ENCODE assay signal across 30 cellular contexts in the genomic region with DNA sequence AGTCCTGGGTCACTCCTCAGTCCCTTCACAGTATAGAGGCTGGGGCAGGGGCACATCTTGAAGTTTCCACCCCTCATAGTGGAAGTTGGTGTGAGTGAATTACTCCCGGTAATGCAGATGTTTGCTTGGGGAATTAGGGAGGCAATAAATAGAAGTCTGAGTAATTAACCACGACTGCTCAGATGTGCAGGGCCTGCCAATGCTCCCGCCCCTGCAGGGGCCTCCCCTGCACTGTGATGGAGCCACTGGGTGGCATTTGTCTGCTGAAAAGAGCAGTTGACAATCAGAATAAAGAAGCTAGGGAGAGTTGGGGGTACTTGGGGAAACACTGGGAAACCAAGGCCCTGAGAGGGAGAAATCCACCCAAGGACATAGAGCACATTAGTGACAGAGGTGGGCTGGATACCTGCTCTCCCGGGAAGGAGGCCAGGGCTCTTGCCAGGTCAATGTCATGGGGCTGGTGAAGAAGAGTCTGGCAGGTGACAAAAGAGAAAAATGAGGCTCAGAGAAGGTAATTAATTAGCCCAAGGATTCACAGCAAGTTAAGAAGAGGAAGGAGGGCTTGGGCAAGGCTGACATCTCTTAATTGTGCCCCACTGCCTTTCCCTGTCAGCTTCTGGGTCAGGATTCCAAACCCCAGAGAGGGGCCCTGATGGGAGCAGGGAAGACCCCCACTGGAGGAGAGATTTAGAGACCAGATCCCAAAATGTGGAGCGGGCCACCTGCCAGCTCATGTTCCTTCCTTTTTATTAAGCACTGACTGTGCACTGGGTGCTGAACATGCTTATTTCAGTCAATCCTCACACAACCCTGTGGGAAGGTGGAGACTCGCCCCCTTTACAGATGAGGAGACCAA.
A peak's percentile ranks its signal among the peaks of the same experiment; 100 is the strongest.
DNase-seq lines count a peak whose midpoint lies in the region; ATAC-seq and TF ChIP-seq lines count a peak whose summit lies in the region.
"Had no signal": no experiment of that assay in that cellular context is flagged by ENCODE, and none has a peak within 500 bp of the region (broad histone marks: within the 10 kb centered on the region; RNA-seq: fewer than 3 reads in every experiment).

No MANE protein-coding gene starts in this region.

- TF ChIP-seq CTCF in GM23338 (conservative IDR thresholded peaks at IDR 0.05; ENCODE audit: low read depth in 2 of 2) = no peak
- TF ChIP-seq CTCF in WTC11 (IDR thresholded peaks at IDR 0.05) = no peak

- peak; percentile 10 for DNase-seq in activated CD4-positive, alpha-beta T cell treated with anti-CD3 and anti-CD28 coated beads for 36 hours
- no peak for DNase-seq in activated CD4-positive, alpha-beta T cell treated with anti-CD3 and anti-CD28 coated beads, Interleukin-2, amount 10 ng/mL, durations not matched to agents 24 days and 14 days
- DNase-seq in NCI-H69 (lab: John Stamatoyannopoulos, UW) (peak; percentile 45), left ventricle myocardium superior (no peak), GM23338 (ENCODE audit: low spot score) (no peak), WTC11 (ENCODE audit: low spot score) (no peak)
- peak; percentile 12 for DNase-seq in stimulated activated CD8-positive, alpha-beta memory T cell treated with anti-CD3 and anti-CD28 coated beads, Interleukin-4, amount 100 ng/mL, for 48 hours
- DNase-seq: activated CD4-positive, alpha-beta T cell treated with anti-CD3 and anti-CD28 coated beads for 4 hours; activated naive CD8-positive, alpha-beta T cell treated with anti-CD3 and anti-CD28 coated beads for 36 hours; central memory CD4-positive, alpha-beta T cell; foreskin fibroblast; GOT3; Karpas-422; natural killer cell; NCI-H187 treated with DMSO at 0.1 percent for 48 hours; NCI-H526; RPMI8226; T-helper 17 cell; transverse colon had no signal

- no peaks in the 10 kb centered on the region for H4K20me1 ChIP-seq in GM23338 (replicated peaks; ENCODE audit: insufficient read depth)

- POLR2A ChIA-PET in activated CD4-positive, alpha-beta T cell treated with anti-CD3 and anti-CD28 coated beads for 36 hours (lab: Charles Lee) = no interaction called here
- POLR2A ChIA-PET in WTC11 (lab: Charles Lee) = no interaction called here

- H3F3A ChIP-seq in GM23338 (replicated peaks; ENCODE audit: low read depth) = no peaks in the 10 kb centered on the region

- H3K4me3 ChIP-seq in GM23338 = no peak overlapping the region
- H3K4me3 ChIP-seq: A549, ascending aorta, hepatocyte, ovary, SK-N-MC, transverse colon had no signal

- H3K27ac ChIP-seq in GM23338 (ENCODE audit: low read depth) = no peak overlapping the region
- H3K27ac ChIP-seq: A549, ascending aorta, hepatocyte, HL-60, ovary, SK-N-MC, transverse colon had no signal

- intact Hi-C loops in activated CD4-positive, alpha-beta T cell treated with anti-CD3 and anti-CD28 coated beads for 36 hours (cut with DNase I, micrococcal nuclease) = no loop called here
- intact Hi-C loops in activated CD4-positive, alpha-beta T cell treated with anti-CD3 and anti-CD28 coated beads, Interleukin-2, amount 10 ng/mL, durations not matched to agents 24 days and 14 days (cut with micrococcal nuclease) = no loop called here
- intact Hi-C loops in left ventricle myocardium superior (cut with micrococcal nuclease) = no loop called here

- no peaks in the 10 kb centered on the region for H3K9me3 Mint-ChIP-seq in activated CD4-positive, alpha-beta T cell treated with anti-CD3 and anti-CD28 coated beads for 36 hours (ENCODE audit: low read depth)
- H3K9me3 Mint-ChIP-seq in activated CD4-positive, alpha-beta T cell treated with anti-CD3 and anti-CD28 coated beads, Interleukin-2, amount 10 ng/mL, durations not matched to agents 24 days and 14 days = no peaks in the 10 kb centered on the region
- H3K9me3 Mint-ChIP-seq in GM23338 (no peaks in the 10 kb centered on the region), WTC11 (no peaks in the 10 kb centered on the region)
- H3K9me3 Mint-ChIP-seq: activated naive CD8-positive, alpha-beta T cell treated with anti-CD3 and anti-CD28 coated beads for 36 hours; mesothelial cell of epicardium had no signal

- H2AFZ ChIP-seq in GM23338 = no peak overlapping the region
- H2AFZ ChIP-seq: hepatocyte had no signal

- CTCF ChIA-PET in activated CD4-positive, alpha-beta T cell treated with anti-CD3 and anti-CD28 coated beads for 36 hours (lab: Charles Lee) = no interaction called here
- CTCF ChIA-PET in WTC11 (lab: Charles Lee) = interaction anchor here (1.0 to 1.5 kb wide), 2 partner anchors 93 to 420 kb away, joined by 3 read pairs; no protein-coding TSS in a partner anchor

- H3K4me2 ChIP-seq in GM23338 = no peak overlapping the region
- H3K4me2 ChIP-seq: A549, hepatocyte had no signal

- no peaks in the 10 kb centered on the region for H3K27me3 ChIP-seq in GM23338 (ENCODE audit: insufficient read depth)
- H3K27me3 ChIP-seq: ascending aorta, ovary had no signal

- ATAC-seq in activated CD4-positive, alpha-beta T cell treated with anti-CD3 and anti-CD28 coated beads for 36 hours = no peak
- ATAC-seq in left ventricle myocardium superior (peak; percentile 65), SK-N-SH treated with all-trans-retinoic acid at 6 μM for 48 hours (no peak), GM23338 (no peak), WTC11 (no peak)
- ATAC-seq: A549, left lobe of liver, natural killer cell, T-helper 17 cell had no signal

- peaks cover 8% of the 10 kb centered on the region for H3K4me1 Mint-ChIP-seq in activated CD4-positive, alpha-beta T cell treated with anti-CD3 and anti-CD28 coated beads for 36 hours
- peaks cover 13% of the 10 kb centered on the region for H3K4me1 Mint-ChIP-seq in activated CD4-positive, alpha-beta T cell treated with anti-CD3 and anti-CD28 coated beads, Interleukin-2, amount 10 ng/mL, durations not matched to agents 24 days and 14 days
- H3K4me1 Mint-ChIP-seq in GM23338 (no peaks in the 10 kb centered on the region; the same call in 2 of the 3 replicates), WTC11 (no peaks in the 10 kb centered on the region)

- no peak overlapping the region for H3K4me3 Mint-ChIP-seq in activated CD4-positive, alpha-beta T cell treated with anti-CD3 and anti-CD28 coated beads for 36 hours
- H3K4me3 Mint-ChIP-seq in activated CD4-positive, alpha-beta T cell treated with anti-CD3 and anti-CD28 coated beads, Interleukin-2, amount 10 ng/mL, durations not matched to agents 24 days and 14 days = no peak overlapping the region
- no peak overlapping the region for H3K4me3 Mint-ChIP-seq in GM23338
- H3K4me3 Mint-ChIP-seq in WTC11 = no peak overlapping the region
- H3K4me3 Mint-ChIP-seq: activated naive CD8-positive, alpha-beta T cell treated with anti-CD3 and anti-CD28 coated beads for 36 hours; mesothelial cell of epicardium; natural killer cell; T-helper 17 cell had no signal

- H3K4me1 ChIP-seq in GM23338 (ENCODE audit: insufficient read depth) = no peaks in the 10 kb centered on the region
- H3K4me1 ChIP-seq: A549, ascending aorta, BE2C, transverse colon had no signal

- no peak overlapping the region for H3K27ac Mint-ChIP-seq in activated CD4-positive, alpha-beta T cell treated with anti-CD3 and anti-CD28 coated beads for 36 hours
- H3K27ac Mint-ChIP-seq in activated CD4-positive, alpha-beta T cell treated with anti-CD3 and anti-CD28 coated beads, Interleukin-2, amount 10 ng/mL, durations not matched to agents 24 days and 14 days = no peak overlapping the region
- H3K27ac Mint-ChIP-seq in GM23338 (no peak overlapping the region), WTC11 (no peak overlapping the region)
- H3K27ac Mint-ChIP-seq: activated naive CD8-positive, alpha-beta T cell treated with anti-CD3 and anti-CD28 coated beads for 36 hours; activated T-helper 2 cell treated with anti-CD3 and anti-CD28 coated beads, Interferon-gamma antibody, Interleukin-2, Interleukin-4, amounts not matched to agents 10 μg/mL and 5 μg/mL and 100 μg/mL, durations not matched to agents 14 hours and 24 hours and 36 hours; mesothelial cell of epicardium; natural killer cell; T-helper 17 cell had no signal

- H3K27me3 Mint-ChIP-seq in activated CD4-positive, alpha-beta T cell treated with anti-CD3 and anti-CD28 coated beads for 36 hours = peaks cover 12% of the 10 kb centered on the region
- peaks cover 23% of the 10 kb centered on the region for H3K27me3 Mint-ChIP-seq in activated CD4-positive, alpha-beta T cell treated with anti-CD3 and anti-CD28 coated beads, Interleukin-2, amount 10 ng/mL, durations not matched to agents 24 days and 14 days
- no peaks in the 10 kb centered on the region for H3K27me3 Mint-ChIP-seq in GM23338 (ENCODE audit: insufficient read depth, low read depth, poor library complexity)
- no peaks in the 10 kb centered on the region for H3K27me3 Mint-ChIP-seq in WTC11 (ENCODE audit: low read depth)

- H3K36me3 ChIP-seq in GM23338 (ENCODE audit: insufficient read depth) = no peaks in the 10 kb centered on the region
- H3K36me3 ChIP-seq: ascending aorta, BE2C, ovary, transverse colon had no signal

- no peaks in the 10 kb centered on the region for H3K9me2 ChIP-seq in GM23338 (ENCODE audit: insufficient read depth)

- no peaks in the 10 kb centered on the region for H3K36me3 Mint-ChIP-seq in activated CD4-positive, alpha-beta T cell treated with anti-CD3 and anti-CD28 coated beads for 36 hours (ENCODE audit: low read depth)
- no peaks in the 10 kb centered on the region for H3K36me3 Mint-ChIP-seq in activated CD4-positive, alpha-beta T cell treated with anti-CD3 and anti-CD28 coated beads, Interleukin-2, amount 10 ng/mL, durations not matched to agents 24 days and 14 days (ENCODE audit: low read depth)
- H3K36me3 Mint-ChIP-seq in GM23338 (ENCODE audit: low read depth) = no peaks in the 10 kb centered on the region
- no peaks in the 10 kb centered on the region for H3K36me3 Mint-ChIP-seq in WTC11
- H3K36me3 Mint-ChIP-seq: activated naive CD8-positive, alpha-beta T cell treated with anti-CD3 and anti-CD28 coated beads for 36 hours; mesothelial cell of epicardium; natural killer cell had no signal

- H3K79me2 ChIP-seq in GM23338 (replicated peaks; ENCODE audit: insufficient read depth) = no peaks in the 10 kb centered on the region
- H3K79me2 ChIP-seq: hepatocyte had no signal

TF ChIP-seq in GM23338, 12 proteins besides CTCF, POLR2A, EP300 and RAD21:
- TF ChIP-seq EZH2 (IDR thresholded peaks at IDR 0.05; ENCODE audit: low read depth, unreplicated experiment) = no peak
- TF ChIP-seq STAT1 (IDR thresholded peaks at IDR 0.05; ENCODE audit: unreplicated experiment) = no peak
- TF ChIP-seq ZNF114 (CRISPR knock-in tag; IDR thresholded peaks at IDR 0.05) = no peak
TF ChIP-seq in GM23338: peak in this region for 0.

Comparison
In these comparisons a context has a peak if more than half of its experiments do, and no peak if none do; other contexts are left out.
1. DNase-seq: peak in activated CD4-positive, alpha-beta T cell treated with anti-CD3 and anti-CD28 coated beads for 36 hours (single experiment), NCI-H69 (single experiment) and stimulated activated CD8-positive, alpha-beta memory T cell treated with anti-CD3 and anti-CD28 coated beads, Interleukin-4, amount 100 ng/mL, for 48 hours (single experiment); none in activated CD4-positive, alpha-beta T cell treated with anti-CD3 and anti-CD28 coated beads, Interleukin-2, amount 10 ng/mL, durations not matched to agents 24 days and 14 days (single experiment), left ventricle myocardium superior (single experiment), GM23338 (single experiment) and WTC11 (single experiment).